10 cellular contexts compared by ENCODE assay signal in genomic region chr21:44958471-44959191, GRCh38. TPM values are rescaled to one million over a fixed set of nuclear protein-coding genes. Genes with fewer than 3 reads are reported as not detected.
A peak's percentile ranks its signal among the peaks of the same experiment; 100 is the strongest.
DNase-seq lines count a peak whose midpoint lies in the region; ATAC-seq and TF ChIP-seq lines count a peak whose summit lies in the region.
"Had no signal": no experiment of that assay in that cellular context is flagged by ENCODE, and none has a peak within 500 bp of the region (broad histone marks: within the 10 kb centered on the region; RNA-seq: fewer than 3 reads in every experiment).

No MANE protein-coding gene starts in this region.

- no peaks in the 10 kb centered on the region for H3K27me3 Mint-ChIP-seq in nephron (ENCODE audit: low read depth)
- H3K27me3 Mint-ChIP-seq in activated naive CD8-positive, alpha-beta T cell treated with anti-CD3 and anti-CD28 coated beads, Interleukin-2, amount 50 U/mL, for 24 hours, result no peaks in the 10 kb centered on the region

- no peak for TF ChIP-seq CTCF in fibroblast of mammary gland (conservative IDR thresholded peaks at IDR 0.05; ENCODE audit: control insufficient read depth, insufficient read depth, low read depth, low read length)
- TF ChIP-seq CTCF in nephron (IDR thresholded peaks at IDR 0.05; ENCODE audit: unreplicated experiment in 3 of 3), result no peak
- TF ChIP-seq CTCF in vagina (IDR thresholded peaks at IDR 0.05), result no peak

- peaks cover 45% of the 10 kb centered on the region for H3K36me3 Mint-ChIP-seq in nephron (ENCODE audit: low read depth)
- peaks cover 40% of the 10 kb centered on the region for H3K36me3 Mint-ChIP-seq in activated naive CD8-positive, alpha-beta T cell treated with anti-CD3 and anti-CD28 coated beads, Interleukin-2, amount 50 U/mL, for 24 hours (ENCODE audit: low read depth)

- no peak overlapping the region for H3K4me3 ChIP-seq in fibroblast of mammary gland (ENCODE audit: control insufficient read depth, low read depth, low read length)
- H3K4me3 ChIP-seq in vagina, result no peak overlapping the region
- H3K4me3 ChIP-seq: PC-9 had no signal

- intact Hi-C loops in Right ventricle myocardium inferior (cut with DNase I), result loop anchor here (5.0 kb wide), 1 partner anchor 34 kb away; no protein-coding TSS in a partner anchor
- intact Hi-C loops in cardiac septum (cut with DNase I), result no loop called here
- intact Hi-C loops in vagina (cut with DNase I), result loop anchor here (10.0 kb wide), 1 partner anchor 486 kb away; no protein-coding TSS in a partner anchor

- H3K27ac Mint-ChIP-seq in nephron, result peak overlapping the region; percentile 92 to 97 (median 96)
- no peak overlapping the region for H3K27ac Mint-ChIP-seq in activated naive CD8-positive, alpha-beta T cell treated with anti-CD3 and anti-CD28 coated beads, Interleukin-2, amount 50 U/mL, for 24 hours

- H3K27me3 ChIP-seq in vagina, result no peaks in the 10 kb centered on the region

- H3K9me3 ChIP-seq in vagina, result no peaks in the 10 kb centered on the region

- H3K36me3 ChIP-seq in vagina, result no peaks in the 10 kb centered on the region

- DNase-seq in Right ventricle myocardium inferior (ENCODE audit: missing footprints), result peak; percentile 90
- no peak for DNase-seq in cardiac septum (ENCODE audit: low spot score)
- DNase-seq in fibroblast of mammary gland (ENCODE audit: low read depth), result peak; percentile 81
- DNase-seq in vagina (ENCODE audit: extremely low spot score in 2 of 2), result no peak
- DNase-seq in NOMO-1 treated with dmso at 0.1 percent for 144 hours (lab: John Stamatoyannopoulos, UW; ENCODE audit: unreplicated experiment), result no peak
- no peak for DNase-seq in activated naive CD8-positive, alpha-beta T cell treated with anti-CD3 and anti-CD28 coated beads, Interleukin-2, amount 50 U/mL, for 24 hours
- DNase-seq: ACHN had no signal

- TF ChIP-seq POLR2A in vagina (IDR thresholded peaks at IDR 0.05), result no peak

- peaks cover 24% of the 10 kb centered on the region for H3K4me1 ChIP-seq in vagina

- ATAC-seq in Right ventricle myocardium inferior, result peak; percentile 84
- ATAC-seq in HG03280 (IDR thresholded peaks at IDR 0.05; ENCODE audit: unreplicated experiment), result no peak
- ATAC-seq in activated naive CD8-positive, alpha-beta T cell treated with anti-CD3 and anti-CD28 coated beads, Interleukin-2, amount 50 U/mL, for 24 hours, result no peak

- peak overlapping the region; percentile 67 for H3K27ac ChIP-seq in vagina
- H3K27ac ChIP-seq: PC-9 had no signal

- H3K4me3 Mint-ChIP-seq in nephron, result peak overlapping the region; percentile 62 to 75 (median 62)
- H3K4me3 Mint-ChIP-seq in activated naive CD8-positive, alpha-beta T cell treated with anti-CD3 and anti-CD28 coated beads, Interleukin-2, amount 50 U/mL, for 24 hours, result no peak overlapping the region

- H3K4me1 Mint-ChIP-seq in nephron, result peaks cover 61% of the 10 kb centered on the region
- H3K4me1 Mint-ChIP-seq in activated naive CD8-positive, alpha-beta T cell treated with anti-CD3 and anti-CD28 coated beads, Interleukin-2, amount 50 U/mL, for 24 hours, result peaks cover 3% of the 10 kb centered on the region

- no peaks in the 10 kb centered on the region for H3K9me3 Mint-ChIP-seq in nephron
- H3K9me3 Mint-ChIP-seq in activated naive CD8-positive, alpha-beta T cell treated with anti-CD3 and anti-CD28 coated beads, Interleukin-2, amount 50 U/mL, for 24 hours, result no peaks in the 10 kb centered on the region

RNA-seq across cellular contexts. Expression of gene SLX9, which starts 18.8 kb away (rescaled TPM):
- total RNA-seq in Right ventricle myocardium inferior (66.5 TPM), cardiac septum (35.8 TPM), vagina (8.3 TPM)

RNA-seq across cellular contexts. Expression of gene ITGB2, which starts 37.9 kb away (rescaled TPM):
- total RNA-seq in Right ventricle myocardium inferior, result 36.7 TPM
- 11.5 TPM for total RNA-seq in cardiac septum
- total RNA-seq in vagina, result 35.1 TPM

Comparison
In these comparisons a context has a peak if more than half of its experiments do, and no peak if none do; other contexts are left out.
1. DNase-seq: peak in Right ventricle myocardium inferior (single experiment) and fibroblast of mammary gland (single experiment); none in cardiac septum (single experiment), vagina (0 of 2), NOMO-1 treated with dmso at 0.1 percent for 144 hours (single experiment) and activated naive CD8-positive, alpha-beta T cell treated with anti-CD3 and anti-CD28 coated beads, Interleukin-2, amount 50 U/mL, for 24 hours (single experiment).